Comparison of ENCODE assay signal across 8 cellular contexts in genomic region chr1:51569284-51570062, GRCh38. TPM values are rescaled to one million over a fixed set of nuclear protein-coding genes. Genes with fewer than 3 reads are reported as not detected.
DNase-seq lines count a peak whose midpoint lies in the region; ATAC-seq, FAIRE-seq and TF ChIP-seq lines count a peak whose summit lies in the region.

No MANE protein-coding gene starts in this region.

- peaks cover 54% of the 10 kb centered on the region for H3F3A ChIP-seq in PC-9 (ENCODE audit: insufficient read depth, low read depth)

- H3K9ac ChIP-seq in astrocyte (ENCODE audit: low read length), result no peak overlapping the region

- H3K36me3 ChIP-seq in CD4-positive, CD25-positive, alpha-beta regulatory T cell (ENCODE audit: control insufficient read depth, insufficient read depth, low read length), result no peaks in the 10 kb centered on the region
- H3K36me3 ChIP-seq in PC-9 (ENCODE audit: low read depth) (no peaks in the 10 kb centered on the region), astrocyte (ENCODE audit: insufficient read depth, low read length) (no peaks in the 10 kb centered on the region)

- peak overlapping the region; percentile 55 for H3K27ac ChIP-seq in CD4-positive, CD25-positive, alpha-beta regulatory T cell (ENCODE audit: insufficient read depth, low read length, poor library complexity, severe bottlenecking)
- peak overlapping the region; percentile 97 for H3K27ac ChIP-seq in PC-9
- H3K27ac ChIP-seq in astrocyte (ENCODE audit: low read depth, low read length), result peak overlapping the region; percentile 33

- H4K20me1 ChIP-seq in PC-9 (ENCODE audit: insufficient read depth) (no peaks in the 10 kb centered on the region), astrocyte (ENCODE audit: insufficient read depth, low read length) (no peaks in the 10 kb centered on the region)

- H3K36me3 Mint-ChIP-seq in CD4-positive, CD25-positive, alpha-beta regulatory T cell, result no peaks in the 10 kb centered on the region
- no peaks in the 10 kb centered on the region for H3K36me3 Mint-ChIP-seq in astrocyte (ENCODE audit: low read depth, unreplicated experiment)

- H3K4me3 Mint-ChIP-seq in CD4-positive, CD25-positive, alpha-beta regulatory T cell, result peak overlapping the region; percentile 12 to 56 (median 46)
- peak overlapping the region; percentile 35 for H3K4me3 Mint-ChIP-seq in astrocyte (ENCODE audit: unreplicated experiment)

- H3K4me3 ChIP-seq in CD4-positive, CD25-positive, alpha-beta regulatory T cell (ENCODE audit: low read depth, low read length), result peak overlapping the region; percentile 68
- H3K4me3 ChIP-seq in PC-9 (peak overlapping the region; percentile 22; the same call in 1 of the 2 replicates), astrocyte (ENCODE audit: insufficient read depth, low read depth, low read length) (no peak overlapping the region)

- BruUV-seq in PC-9 (replicated peaks; lab: Mats Ljungman, UMichigan), result TSS peak; percentile 72

- no peaks in the 10 kb centered on the region for H3K9me3 ChIP-seq in CD4-positive, CD25-positive, alpha-beta regulatory T cell (ENCODE audit: control insufficient read depth in 2 of 2, low read length in 2 of 2)
- H3K9me3 ChIP-seq in PC-9 (ENCODE audit: insufficient read depth, low read depth) (no peaks in the 10 kb centered on the region), astrocyte (ENCODE audit: insufficient read depth, low read depth, low read length) (no peaks in the 10 kb centered on the region)

- H3K4me1 Mint-ChIP-seq in CD4-positive, CD25-positive, alpha-beta regulatory T cell, result peaks cover 7 to 38% (median 23%) of the 10 kb centered on the region in 4 donors
- peaks cover 37% of the 10 kb centered on the region for H3K4me1 Mint-ChIP-seq in astrocyte (ENCODE audit: low read depth, unreplicated experiment)

- H3K27me3 ChIP-seq in CD4-positive, CD25-positive, alpha-beta regulatory T cell (ENCODE audit: control insufficient read depth, insufficient read depth, low read length), result no peaks in the 10 kb centered on the region
- H3K27me3 ChIP-seq in PC-9 (ENCODE audit: insufficient read depth, low read depth) (no peaks in the 10 kb centered on the region), astrocyte (ENCODE audit: insufficient read depth, low read length) (no peaks in the 10 kb centered on the region)

- peak overlapping the region; percentile 23 to 83 (median 74) for H3K27ac Mint-ChIP-seq in CD4-positive, CD25-positive, alpha-beta regulatory T cell
- H3K27ac Mint-ChIP-seq in astrocyte (ENCODE audit: unreplicated experiment), result peak overlapping the region; percentile 86

- POLR2A ChIA-PET in PC-9 (lab: Charles Lee; ENCODE audit: unreplicated experiment), result interaction anchor here (0.6 to 1.7 kb wide), 5 partner anchors 11 to 188 kb away, joined by 3 to 17 read pairs (median 5); no protein-coding TSS in a partner anchor

- no peaks in the 10 kb centered on the region for H3K9me2 ChIP-seq in PC-9 (ENCODE audit: insufficient read depth)

- peak; percentile 52 for TF ChIP-seq CTCF in PC-9 (conservative IDR thresholded peaks at IDR 0.05)
- no peak for TF ChIP-seq CTCF in astrocyte (IDR thresholded peaks at IDR 0.05; ENCODE audit: insufficient read depth, low read depth, low read length)

- peaks cover 25% of the 10 kb centered on the region for H3K4me1 ChIP-seq in CD4-positive, CD25-positive, alpha-beta regulatory T cell (ENCODE audit: control insufficient read depth, insufficient read depth, low read length, poor library complexity, severe bottlenecking)
- H3K4me1 ChIP-seq in PC-9 (replicated peaks; ENCODE audit: insufficient read depth), result peaks cover 80% of the 10 kb centered on the region
- H3K4me1 ChIP-seq in astrocyte (ENCODE audit: insufficient read depth, low read length), result peaks cover 29% of the 10 kb centered on the region

- peak; percentile 6 to 75 (median 24) for DNase-seq in CD4-positive, CD25-positive, alpha-beta regulatory T cell
- DNase-seq in PC-9, result peak; percentile 87 to 98
- peak; percentile 86 for DNase-seq in astrocyte (ENCODE audit: low read depth)
- DNase-seq in left kidney (ENCODE audit: low read depth, low spot score), result peak; percentile 20
- DNase-seq in superior temporal gyrus (ENCODE audit: extremely low spot score), result peak; percentile 51
- DNase-seq in activated CD4-positive, CD25-positive, alpha-beta regulatory T cell (lab: John Stamatoyannopoulos, UW), result no peak

- peak; percentile 50 for FAIRE-seq in astrocyte (lab: Jason Lieb, UNC)

- CTCF ChIA-PET in PC-9 (lab: Charles Lee), result interaction anchor here (0.6 to 1.1 kb wide), 5 partner anchors 43 to 303 kb away, joined by 3 to 13 read pairs (median 7); no protein-coding TSS in a partner anchor

- H2AFZ ChIP-seq in PC-9 (no peak overlapping the region), astrocyte (ENCODE audit: low read depth, low read length) (no peak overlapping the region)

- H3K79me2 ChIP-seq in PC-9 (ENCODE audit: low read depth) (peaks cover 10% of the 10 kb centered on the region), astrocyte (ENCODE audit: insufficient read depth, low read length) (no peaks in the 10 kb centered on the region)

- no peaks in the 10 kb centered on the region for H3K9me3 Mint-ChIP-seq in CD4-positive, CD25-positive, alpha-beta regulatory T cell
- H3K9me3 Mint-ChIP-seq in astrocyte (ENCODE audit: unreplicated experiment), result no peaks in the 10 kb centered on the region

- H3K27me3 Mint-ChIP-seq in CD4-positive, CD25-positive, alpha-beta regulatory T cell, result no peaks in the 10 kb centered on the region
- no peaks in the 10 kb centered on the region for H3K27me3 Mint-ChIP-seq in astrocyte (ENCODE audit: low read depth, unreplicated experiment)

- intact Hi-C loops in PC-9 (cut with micrococcal nuclease; ENCODE audit: unreplicated experiment), result loop anchor here (1.0 to 5.0 kb wide), 9 partner anchors 35 to 308 kb away; partner anchors contain the start of gene NRDC

- peak; percentile 78 to 83 for ATAC-seq in CD4-positive, CD25-positive, alpha-beta regulatory T cell (ENCODE audit: low read depth in 2 of 2)
- ATAC-seq in GM19023 (IDR thresholded peaks at IDR 0.05; ENCODE audit: unreplicated experiment) (peak; percentile 74), HG03095 (IDR thresholded peaks at IDR 0.05; ENCODE audit: unreplicated experiment) (peak; percentile 83)

- peak overlapping the region; percentile 74 for H3K4me2 ChIP-seq in PC-9
- peak overlapping the region; percentile 54 for H3K4me2 ChIP-seq in astrocyte (ENCODE audit: low read length)

RNA-seq across cellular contexts. Expression of gene OSBPL9, which starts 47.4 kb away (rescaled TPM):
- 45.0 TPM for total RNA-seq in CD4-positive, CD25-positive, alpha-beta regulatory T cell
- 10 to 100 TPM; 33.5 to 45.2 (median 38.4) TPM for polyA plus RNA-seq in CD4-positive, CD25-positive, alpha-beta regulatory T cell
- total RNA-seq in PC-9 (2021) (149 and 188 TPM in 2 replicates), astrocyte (115 and 117 TPM in 2 replicates)

RNA-seq across cellular contexts. Expression of gene EPS15, which starts 50.4 kb away (rescaled TPM):
- total RNA-seq in CD4-positive, CD25-positive, alpha-beta regulatory T cell, result 135 TPM
- polyA plus RNA-seq in CD4-positive, CD25-positive, alpha-beta regulatory T cell, result 10 to 100 TPM; 58.5 to 84.1 (median 73.8) TPM
- 60.1 and 61.0 TPM in 2 replicates for total RNA-seq in PC-9 (2021)
- total RNA-seq in astrocyte, result 66.6 and 70.6 TPM in 2 replicates

Comparison
In these comparisons a context has a peak if more than half of its experiments do, and no peak if none do; other contexts are left out.
1. DNase-seq: peak in CD4-positive, CD25-positive, alpha-beta regulatory T cell (3 of 3), PC-9 (2 of 2), astrocyte (single experiment), left kidney (single experiment) and superior temporal gyrus (single experiment); none in activated CD4-positive, CD25-positive, alpha-beta regulatory T cell (0 of 4).
2. H3K27ac ChIP-seq: peak in every context shown above with its lines; median percentile 97 in PC-9; 55 in CD4-positive, CD25-positive, alpha-beta regulatory T cell; 33 in astrocyte.
3. Peak in every context shown above with its lines, with median percentiles within 50 percentile points of each other: ATAC-seq.